Comparison of ENCODE assay signal across 16 cellular contexts in genomic region chr1:160863422-160864131, GRCh38. TPM values are rescaled to one million over a fixed set of nuclear protein-coding genes. Genes with fewer than 3 reads are reported as not detected.
A peak's percentile ranks its signal among the peaks of the same experiment; 100 is the strongest.
DNase-seq lines count a peak whose midpoint lies in the region; ATAC-seq and TF ChIP-seq lines count a peak whose summit lies in the region.
"Had no signal": no experiment of that assay in that cellular context is flagged by ENCODE, and none has a peak within 500 bp of the region (broad histone marks: within the 10 kb centered on the region; RNA-seq: fewer than 3 reads in every experiment).

No MANE protein-coding gene starts in this region.

- CTCF ChIA-PET in RWPE1 (lab: Yijun Ruan, JAX) = interaction anchor here (0.5 kb wide), 1 partner anchor 277 kb away, joined by 4 read pairs; no protein-coding TSS in a partner anchor

- POLR2A ChIA-PET in RWPE1 (lab: Yijun Ruan, JAX; ENCODE audit: low non-redundant PET) = no interaction called here

- H3K9me3 ChIP-seq in esophagus muscularis mucosa = no peaks in the 10 kb centered on the region
- H3K9me3 ChIP-seq: thyroid gland had no signal

- no peaks in the 10 kb centered on the region for H3K36me3 Mint-ChIP-seq in osteocyte (ENCODE audit: unreplicated experiment)
- H3K36me3 Mint-ChIP-seq: activated naive CD4-positive, alpha-beta T cell treated with anti-CD3 and anti-CD28 coated beads, Interleukin-2, amount 50 U/mL, for 24 hours had no signal

- TF ChIP-seq CTCF in GM06990 (IDR thresholded peaks at IDR 0.05; ENCODE audit: insufficient read depth, low read length, poor library complexity, severe bottlenecking) (no peak), esophagus muscularis mucosa (IDR thresholded peaks at IDR 0.05) (no peak), osteocyte (IDR thresholded peaks at IDR 0.05) (no peak), RWPE1 (conservative IDR thresholded peaks at IDR 0.05; ENCODE audit: low read depth) (no peak)

- DNase-seq in GM06990 (ENCODE audit: extremely low read depth, insufficient read length) = peak; percentile 8
- peak; percentile 87 for DNase-seq in MV-4-11 (lab: John Stamatoyannopoulos, UW)
- DNase-seq in esophagus muscularis mucosa (ENCODE audit: extremely low spot score) = peak; percentile 60
- peak; percentile 65 for DNase-seq in osteocyte (ENCODE audit: extremely low spot score, unreplicated experiment)
- no peak for DNase-seq in RWPE1 (ENCODE audit: low spot score)
- DNase-seq in A172 (ENCODE audit: low spot score) = no peak
- DNase-seq: EL, HFFc6 had no signal

- WGBS in esophagus muscularis mucosa = 75% methylated on average over 10 of the region's 10 CpGs

- H3K27me3 Mint-ChIP-seq in osteocyte (ENCODE audit: unreplicated experiment) = no peaks in the 10 kb centered on the region
- H3K27me3 Mint-ChIP-seq: activated naive CD4-positive, alpha-beta T cell treated with anti-CD3 and anti-CD28 coated beads, Interleukin-2, amount 50 U/mL, for 24 hours; CD4-positive, alpha-beta T cell had no signal

- TF ChIP-seq POLR2A in esophagus muscularis mucosa (IDR thresholded peaks at IDR 0.05; ENCODE audit: low read depth) = no peak

- H3K4me1 ChIP-seq in esophagus muscularis mucosa = no peaks in the 10 kb centered on the region
- H3K4me1 ChIP-seq: foreskin keratinocyte, parathyroid adenoma, SJSA1, thyroid gland had no signal

- no peaks in the 10 kb centered on the region for H3K9me3 Mint-ChIP-seq in osteocyte (ENCODE audit: unreplicated experiment)
- H3K9me3 Mint-ChIP-seq: activated naive CD4-positive, alpha-beta T cell treated with anti-CD3 and anti-CD28 coated beads, Interleukin-2, amount 50 U/mL, for 24 hours; CD4-positive, alpha-beta T cell; HFFc6 had no signal

- TF ChIP-seq EP300 in esophagus muscularis mucosa (IDR thresholded peaks at IDR 0.05) = no peak

- no peak overlapping the region for H3K4me3 ChIP-seq in GM06990 (replicated peaks; ENCODE audit: low read depth, low read length)
- no peak overlapping the region for H3K4me3 ChIP-seq in esophagus muscularis mucosa
- H3K4me3 ChIP-seq: SJSA1, thyroid gland had no signal

- ATAC-seq in HG03378 (IDR thresholded peaks at IDR 0.05; ENCODE audit: unreplicated experiment) = no peak

- H3K27ac ChIP-seq in esophagus muscularis mucosa (replicated peaks in 1 of 4) (no peak overlapping the region), RWPE1 (no peak overlapping the region)
- H3K27ac ChIP-seq: foreskin keratinocyte, parathyroid adenoma, SJSA1, thyroid gland had no signal

- intact Hi-C loops in esophagus muscularis mucosa (cut with DNase I) = no loop called here

- H3K36me3 ChIP-seq in GM06990 (ENCODE audit: control insufficient read depth, insufficient read depth, low read length) (no peaks in the 10 kb centered on the region), esophagus muscularis mucosa (no peaks in the 10 kb centered on the region)
- H3K36me3 ChIP-seq: SJSA1, thyroid gland had no signal

- no peaks in the 10 kb centered on the region; the same call in 1 of the 2 replicates for H3K27me3 ChIP-seq in GM06990 (replicated peaks; ENCODE audit: control insufficient read depth, insufficient read depth, low read length)
- H3K27me3 ChIP-seq in esophagus muscularis mucosa = peaks cover 0 to 25% (median 0%) of the 10 kb centered on the region in 4 donors
- H3K27me3 ChIP-seq: SJSA1, thyroid gland had no signal

- no peak overlapping the region for H3K27ac Mint-ChIP-seq in osteocyte (ENCODE audit: unreplicated experiment)
- H3K27ac Mint-ChIP-seq: activated naive CD4-positive, alpha-beta T cell treated with anti-CD3 and anti-CD28 coated beads, Interleukin-2, amount 50 U/mL, for 24 hours; CD4-positive, alpha-beta T cell; HFFc6 had no signal

- H3K4me1 Mint-ChIP-seq in osteocyte (ENCODE audit: unreplicated experiment) = no peaks in the 10 kb centered on the region

- no peak overlapping the region for H3K4me3 Mint-ChIP-seq in osteocyte (ENCODE audit: unreplicated experiment)
- H3K4me3 Mint-ChIP-seq: CD4-positive, alpha-beta T cell; HFFc6 had no signal

RNA-seq across cellular contexts. Expression of gene CD244, which starts 0.9 kb away (rescaled TPM):
- total RNA-seq in esophagus muscularis mucosa = under 1 TPM in 3 of 4 donors, not detected in 1; 0.13 to 0.83 (median 0.34) TPM
- total RNA-seq in osteocyte = not detected in 2 replicates
- total RNA-seq in A172 (2014; rRNA removed; shearing (Covaris generic)) = not detected in 2 replicates
- total RNA-seq: foreskin keratinocyte, HFFc6, SJSA1 had no signal

RNA-seq across cellular contexts. Expression of gene ITLN1, which starts 21.4 kb away (rescaled TPM):
- total RNA-seq in esophagus muscularis mucosa (1 to 10 TPM in 1 of 4 donors, under 1 TPM in 1, not detected in 2; 0.66 to 2.2 TPM), osteocyte (not detected in 2 replicates)
- total RNA-seq in A172 (2014; rRNA removed; shearing (Covaris generic)) = not detected in 2 replicates
- total RNA-seq: bronchial epithelial cell; CD4-positive, alpha-beta T cell; foreskin keratinocyte; HFFc6; SJSA1; thyroid gland had no signal

Comparison
In these comparisons a context has a peak if more than half of its experiments do, and no peak if none do; other contexts are left out.
1. DNase-seq: peak in GM06990 (single experiment), MV-4-11 (single experiment), esophagus muscularis mucosa (single experiment) and osteocyte (single experiment); none in RWPE1 (single experiment) and A172 (single experiment).